ENCODE assay signal across 23 cellular contexts in genomic region chr6:148998704-148999103, GRCh38.
DNase-seq lines count a peak whose midpoint lies in the region; ATAC-seq, FAIRE-seq and TF ChIP-seq lines count a peak whose summit lies in the region.
"Had no signal": no experiment of that assay in that cellular context is flagged by ENCODE, and none has a peak within 500 bp of the region (broad histone marks: within the 10 kb centered on the region; RNA-seq: fewer than 3 reads in every experiment).

No MANE protein-coding gene starts in this region.

- no peaks in the 10 kb centered on the region for H3K23me2 ChIP-seq in H9 (ENCODE audit: insufficient read length, low read depth, low read length, poor library complexity, severe bottlenecking)

- H3K27me3 Mint-ChIP-seq in H9 (ENCODE audit: low read depth), result no peaks in the 10 kb centered on the region
- no peaks in the 10 kb centered on the region for H3K27me3 Mint-ChIP-seq in T-cell
- H3K27me3 Mint-ChIP-seq: activated CD8-positive, alpha-beta T cell treated with anti-CD3 and anti-CD28 coated beads for 36 hours; natural killer cell treated with Interleukin-12 subunit alpha and Interleukin-12 subunit beta and Interleukin-15 and Interleukin-18, amount 100 ng/mL, for 72 hours had no signal

- H3K4ac ChIP-seq in H9 (ENCODE audit: low read depth, low read length), result no peak overlapping the region

- H3K4me1 Mint-ChIP-seq in H9 (peaks cover 0 to 6% of the 10 kb centered on the region in 2 experiments; a peak in 2 of 4 replicates), T-cell (peaks cover 8 to 30% (median 12%) of the 10 kb centered on the region in 3 donors)

- no peak overlapping the region for H2BK120ac ChIP-seq in H9 (ENCODE audit: low read depth, low read length, poor library complexity, severe bottlenecking)

- no peak for DNase-seq in A549 (ENCODE audit: low read depth in 1 of 2, low spot score in 1 of 2)
- DNase-seq in H9, result no peak
- no peak for DNase-seq in left cardiac atrium
- no peak for DNase-seq in T-cell
- no peak for DNase-seq in D341Med (ENCODE audit: low spot score)
- no peak for DNase-seq in GM19239 (ENCODE audit: insufficient read length, low spot score)
- DNase-seq: activated CD8-positive, alpha-beta T cell treated with anti-CD3 and anti-CD28 coated beads for 36 hours; activated naive CD4-positive, alpha-beta T cell treated with anti-CD3 and anti-CD28 coated beads, Interleukin-2, amount 10 ng/mL, durations not matched to agents 7 days and 5 days; activated T-cell treated with anti-CD3 and anti-CD28 coated beads, Interleukin-2, amount 50 U/mL, for 4 hours; aorta; CD4-positive, CD25-positive, alpha-beta regulatory T cell; NCI-H1092; NCI-H526; SIG-M5; stimulated activated CD4-positive, alpha-beta T cell treated with anti-CD3 and anti-CD28 coated beads, Interleukin-4, amount 100 ng/mL, for 24 hours; T-helper 2 cell had no signal

- peaks cover 18% of the 10 kb centered on the region for H3K9me3 ChIP-seq in A549
- peaks cover 10% of the 10 kb centered on the region for H3K9me3 ChIP-seq in H9 (ENCODE audit: control insufficient read depth, low read depth, low read length)
- H3K9me3 ChIP-seq: prostate gland had no signal

- H3K14ac ChIP-seq in H9 (ENCODE audit: insufficient read depth, low read length), result no peak overlapping the region; the same call in 1 of the 2 replicates

- TF ChIP-seq POLR2A in A549 (IDR thresholded peaks at IDR 0.05; ENCODE audit: low read length), result no peak

- no peak overlapping the region for H4K5ac ChIP-seq in H9 (ENCODE audit: insufficient read length, low read depth, low read length)

- H3K4me1 ChIP-seq in A549 (peaks cover 17% of the 10 kb centered on the region; the same call in 2 of the 3 replicates), H9 (ENCODE audit: insufficient read depth, low read length) (no peaks in the 10 kb centered on the region)
- H3K4me1 ChIP-seq: prostate gland had no signal

- H2BK15ac ChIP-seq in H9 (ENCODE audit: low read depth, low read length), result no peak overlapping the region; the same call in 1 of the 2 replicates

- no peak overlapping the region for H3K9ac ChIP-seq in H9 (ENCODE audit: extremely low read depth, insufficient read length, low read length)

- no peak for TF ChIP-seq EP300 in A549 (IDR thresholded peaks at IDR 0.05)

- H2BK12ac ChIP-seq in H9 (ENCODE audit: insufficient read length, low read depth, low read length), result no peak overlapping the region

- H3K36me3 Mint-ChIP-seq in H9 (ENCODE audit: insufficient read depth in 1 of 3, low read depth in 3 of 3) (peaks cover 23 to 43% (median 24%) of the 10 kb centered on the region in 3 experiments), T-cell (peaks cover 6% of the 10 kb centered on the region)

- no peak overlapping the region for H3K56ac ChIP-seq in H9 (ENCODE audit: insufficient read length, low read depth, low read length)

- H2BK20ac ChIP-seq in H9 (ENCODE audit: low read depth, low read length, poor library complexity, severe bottlenecking), result no peak overlapping the region

- H4K20me1 ChIP-seq in H9 (ENCODE audit: control insufficient read depth, insufficient read depth, insufficient read length), result no peaks in the 10 kb centered on the region

- WGBS in A549 (ENCODE audit: missing lambda C conversion rate), result 75% methylated on average over 3 of the region's 4 CpGs
- no CpG with 5 or more reads among the region's 4 CpGs for WGBS in H9 (ENCODE audit: extremely low coverage, insufficient read length, low lambda C conversion rate)

- H3K9me3 Mint-ChIP-seq in H9 (peaks cover 16 to 21% of the 10 kb centered on the region in 2 experiments), T-cell (peaks cover 0 to 14% (median 11%) of the 10 kb centered on the region in 3 donors)

- H3K27ac Mint-ChIP-seq in H9 (no peak overlapping the region), T-cell (no peak overlapping the region)
- H3K27ac Mint-ChIP-seq: activated CD8-positive, alpha-beta T cell treated with anti-CD3 and anti-CD28 coated beads for 36 hours; activated naive CD4-positive, alpha-beta T cell treated with anti-CD3 and anti-CD28 coated beads, Interleukin-2, amount 10 ng/mL, durations not matched to agents 7 days and 5 days; CD4-positive, CD25-positive, alpha-beta regulatory T cell had no signal

- no peak overlapping the region for H3K23ac ChIP-seq in H9 (ENCODE audit: insufficient read length, low read depth, low read length)

- FAIRE-seq in A549 (lab: Jason Lieb, UNC) (no peak), GM19239 (lab: Jason Lieb, UNC) (no peak)
- FAIRE-seq: urothelium cell line had no signal

- no peak for TF ChIP-seq CTCF in A549 (IDR thresholded peaks at IDR 0.05)
- no peak for TF ChIP-seq CTCF in H9 (conservative IDR thresholded peaks at IDR 0.05)

- intact Hi-C loops in left cardiac atrium (cut with DNase I), result no loop called here

- no peaks in the 10 kb centered on the region for H3K79me1 ChIP-seq in H9 (ENCODE audit: insufficient read depth, low read depth, low read length, poor library complexity, severe bottlenecking)

- H3K27me3 ChIP-seq in H9 (ENCODE audit: insufficient read depth, low read length), result no peaks in the 10 kb centered on the region

- H3K27ac ChIP-seq in A549 (peak overlapping the region; percentile 33 to 70; a peak in 3 of 6 replicates), H9 (ENCODE audit: insufficient read length, low read depth, low read length) (no peak overlapping the region)
- H3K27ac ChIP-seq: prostate gland had no signal

- H3K4me2 ChIP-seq in A549, result peak overlapping the region; percentile 57; the same call in 1 of the 3 replicates
- H3K4me2 ChIP-seq in H9 (ENCODE audit: insufficient read depth, insufficient read length, low read length), result no peak overlapping the region

- H4K91ac ChIP-seq in H9 (ENCODE audit: insufficient read length, low read depth, low read length), result no peak overlapping the region

- CTCF ChIA-PET in A549 (lab: Yijun Ruan, JAX) (interaction anchor here (0.7 kb wide), 1 partner anchor 50 kb away, joined by 3 read pairs; no protein-coding TSS in a partner anchor), T-cell (lab: Charles Lee) (no interaction called here)

- H2BK5ac ChIP-seq in H9 (ENCODE audit: insufficient read length, low read length), result peak overlapping the region; percentile 41

- no peak for TF ChIP-seq RAD21 in A549 (conservative IDR thresholded peaks at IDR 0.05 in 1 of 2, IDR thresholded peaks at IDR 0.05 in 1 of 2)

- POLR2A ChIA-PET in A549 (lab: Yijun Ruan, JAX), result no interaction called here
- POLR2A ChIA-PET in T-cell (lab: Charles Lee), result no interaction called here

- ATAC-seq in A549 (no peak), SK-N-SH treated with all-trans-retinoic acid at 6 μM for 48 hours (peak; percentile 36), left cardiac atrium (peak; percentile 40 to 45), T-cell (replicated peaks in 1 of 4) (no peak), GM21717 (IDR thresholded peaks at IDR 0.05; ENCODE audit: unreplicated experiment) (no peak)
- ATAC-seq: activated CD8-positive, alpha-beta T cell treated with anti-CD3 and anti-CD28 coated beads for 36 hours; activated T-cell treated with anti-CD3 and anti-CD28 coated beads, Interleukin-2, amount 50 U/mL, for 4 hours; natural killer cell treated with Interleukin-12 subunit alpha and Interleukin-12 subunit beta and Interleukin-15 and Interleukin-18, amount 100 ng/mL, for 72 hours; WTC11 had no signal

- no peak overlapping the region for H3T11ph ChIP-seq in H9 (ENCODE audit: low read length)

- H3K4me3 ChIP-seq in A549, result no peak overlapping the region
- H3K4me3 ChIP-seq: coronary artery, prostate gland had no signal

- no peak overlapping the region for H2AK5ac ChIP-seq in H9 (ENCODE audit: insufficient read length, low read length)

- no peak overlapping the region for H3K18ac ChIP-seq in H9 (ENCODE audit: insufficient read length, low read depth, low read length)

- H4K8ac ChIP-seq in H9 (replicated peaks; ENCODE audit: insufficient read length, low read depth, low read length), result no peak overlapping the region

- no peak overlapping the region for H3K4me3 Mint-ChIP-seq in H9
- no peak overlapping the region for H3K4me3 Mint-ChIP-seq in T-cell
- H3K4me3 Mint-ChIP-seq: activated CD8-positive, alpha-beta T cell treated with anti-CD3 and anti-CD28 coated beads for 36 hours; activated naive CD4-positive, alpha-beta T cell treated with anti-CD3 and anti-CD28 coated beads, Interleukin-2, amount 10 ng/mL, durations not matched to agents 7 days and 5 days; activated T-cell treated with anti-CD3 and anti-CD28 coated beads, Interleukin-2, amount 50 U/mL, for 4 hours; CD4-positive, CD25-positive, alpha-beta regulatory T cell; natural killer cell treated with Interleukin-12 subunit alpha and Interleukin-12 subunit beta and Interleukin-15 and Interleukin-18, amount 100 ng/mL, for 72 hours; WTC11 had no signal

- H2AFZ ChIP-seq in H9 (ENCODE audit: low read length), result no peak overlapping the region

- no peaks in the 10 kb centered on the region for H3K79me2 ChIP-seq in H9 (ENCODE audit: insufficient read depth, low read length)

TF ChIP-seq in A549, 52 proteins besides CTCF, POLR2A, EP300 and RAD21:
- no peak for TF ChIP-seq CBX2 (IDR thresholded peaks at IDR 0.05; ENCODE audit: borderline replicate concordance, low read depth)
- TF ChIP-seq GATA3 (IDR thresholded peaks at IDR 0.05; ENCODE audit: borderline replicate concordance), result no peak

TF ChIP-seq in SK-N-SH treated with all-trans-retinoic acid at 6 μM for 48 hours, 23 proteins besides CTCF, POLR2A, EP300 and RAD21:
- TF ChIP-seq RARB (CRISPR knock-in tag; IDR thresholded peaks at IDR 0.05) (no peak), ZFP30 (CRISPR knock-in tag; IDR thresholded peaks at IDR 0.05) (no peak), ARNTL (CRISPR knock-in tag; IDR thresholded peaks at IDR 0.05; ENCODE audit: borderline replicate concordance, low read depth) (no peak), ISL1 (CRISPR knock-in tag; IDR thresholded peaks at IDR 0.05) (no peak)
TF ChIP-seq in SK-N-SH treated with all-trans-retinoic acid at 6 μM for 48 hours: peak in this region for 0.

Comparison
In these comparisons a context has a peak if more than half of its experiments do, and no peak if none do; other contexts are left out.
1. ATAC-seq: peak in SK-N-SH treated with all-trans-retinoic acid at 6 μM for 48 hours (single experiment) and left cardiac atrium (2 of 2); none in A549 (0 of 2), T-cell (0 of 4) and GM21717 (single experiment).